In genomic region chr2:105737980-105738657, GRCh38 we compare ENCODE assay signal across 16 cellular contexts. TPM values are rescaled to one million over a fixed set of nuclear protein-coding genes. Genes with fewer than 3 reads are reported as not detected.
A peak's percentile ranks its signal among the peaks of the same experiment; 100 is the strongest.
DNase-seq lines count a peak whose midpoint lies in the region; ATAC-seq and TF ChIP-seq lines count a peak whose summit lies in the region.
"Had no signal": no experiment of that assay in that cellular context is flagged by ENCODE, and none has a peak within 500 bp of the region (broad histone marks: within the 10 kb centered on the region; RNA-seq: fewer than 3 reads in every experiment).

No MANE protein-coding gene starts in this region.

- POLR2A ChIA-PET in activated CD4-positive, alpha-beta memory T cell treated with anti-CD3 and anti-CD28 coated beads for 36 hours (lab: Charles Lee) = interaction anchor here (0.6 to 1.9 kb wide), 4 partner anchors 9 to 51 kb away, joined by 3 to 5 read pairs (median 4); no protein-coding TSS in a partner anchor
- POLR2A ChIA-PET in PC-9 (lab: Charles Lee; ENCODE audit: unreplicated experiment) = interaction anchor here (0.7 kb wide), 1 partner anchor 116 kb away, joined by 4 read pairs; no protein-coding TSS in a partner anchor

- no peaks in the 10 kb centered on the region for H3K27me3 ChIP-seq in BLaER1
- H3K27me3 ChIP-seq in endodermal cell (ENCODE audit: control insufficient read depth, insufficient read depth, low read length, poor library complexity, severe bottlenecking) = no peaks in the 10 kb centered on the region
- H3K27me3 ChIP-seq in PC-9 (ENCODE audit: insufficient read depth, low read depth) = peaks cover 9% of the 10 kb centered on the region; the same call in 1 of the 2 replicates
- H3K27me3 ChIP-seq: esophagus muscularis mucosa, hepatocyte, upper lobe of right lung had no signal

- H3K9ac ChIP-seq in BLaER1 (no peak overlapping the region), endodermal cell (ENCODE audit: extremely low read depth, low read length, poor library complexity, severe bottlenecking) (no peak overlapping the region)

- ATAC-seq in HG03439 (IDR thresholded peaks at IDR 0.05; ENCODE audit: unreplicated experiment) = no peak
- ATAC-seq: left lobe of liver, upper lobe of right lung had no signal

- H3K4me1 Mint-ChIP-seq in activated CD4-positive, alpha-beta memory T cell treated with anti-CD3 and anti-CD28 coated beads for 36 hours (ENCODE audit: low read depth) = peaks cover 90% of the 10 kb centered on the region
- no peaks in the 10 kb centered on the region for H3K4me1 Mint-ChIP-seq in endodermal cell

- no peaks in the 10 kb centered on the region for H3K36me3 Mint-ChIP-seq in activated CD4-positive, alpha-beta memory T cell treated with anti-CD3 and anti-CD28 coated beads for 36 hours
- no peaks in the 10 kb centered on the region for H3K36me3 Mint-ChIP-seq in endodermal cell (ENCODE audit: low read depth)

- TF ChIP-seq CTCF in endodermal cell (conservative IDR thresholded peaks at IDR 0.05) (no peak), PC-9 (conservative IDR thresholded peaks at IDR 0.05) (no peak)

- H3K9me3 Mint-ChIP-seq in activated CD4-positive, alpha-beta memory T cell treated with anti-CD3 and anti-CD28 coated beads for 36 hours = no peaks in the 10 kb centered on the region
- H3K9me3 Mint-ChIP-seq in endodermal cell = no peaks in the 10 kb centered on the region
- H3K9me3 Mint-ChIP-seq: nephron had no signal

- H3K27ac ChIP-seq in BLaER1 (no peak overlapping the region), endodermal cell (ENCODE audit: low read depth, low read length) (no peak overlapping the region), PC-9 (no peak overlapping the region)
- H3K27ac ChIP-seq: esophagus muscularis mucosa, hepatocyte, upper lobe of right lung had no signal

- DNase-seq in EH (ENCODE audit: low read depth) = peak; percentile 26
- peak; percentile 55 for DNase-seq in activated CD4-positive, alpha-beta memory T cell treated with anti-CD3 and anti-CD28 coated beads for 36 hours
- peak; percentile 7 for DNase-seq in endodermal cell
- no peak for DNase-seq in NCI-H748 (lab: John Stamatoyannopoulos, UW; ENCODE audit: unreplicated experiment)
- no peak for DNase-seq in H4 (ENCODE audit: low spot score)
- no peak for DNase-seq in PC-9
- DNase-seq: GDM1, NCI-H1048, retina, upper lobe of right lung had no signal

- peak overlapping the region; percentile 64 for H3K4me3 Mint-ChIP-seq in activated CD4-positive, alpha-beta memory T cell treated with anti-CD3 and anti-CD28 coated beads for 36 hours
- no peak overlapping the region for H3K4me3 Mint-ChIP-seq in endodermal cell
- H3K4me3 Mint-ChIP-seq: nephron had no signal

- no TSS peak for BruUV-seq in PC-9 (replicated peaks; lab: Mats Ljungman, UMichigan)

- no peaks in the 10 kb centered on the region for H3K9me2 ChIP-seq in PC-9 (ENCODE audit: insufficient read depth)

- H3K27me3 Mint-ChIP-seq in activated CD4-positive, alpha-beta memory T cell treated with anti-CD3 and anti-CD28 coated beads for 36 hours = no peaks in the 10 kb centered on the region
- H3K27me3 Mint-ChIP-seq in endodermal cell (ENCODE audit: insufficient read depth) = peaks cover 25% of the 10 kb centered on the region

- H3K36me3 ChIP-seq in BLaER1 (no peaks in the 10 kb centered on the region), endodermal cell (ENCODE audit: control insufficient read depth, insufficient read depth, low read length) (no peaks in the 10 kb centered on the region), PC-9 (ENCODE audit: low read depth) (no peaks in the 10 kb centered on the region)
- H3K36me3 ChIP-seq: esophagus muscularis mucosa, upper lobe of right lung had no signal

- H2AFZ ChIP-seq in PC-9 = no peak overlapping the region
- H2AFZ ChIP-seq: hepatocyte had no signal

- no peaks in the 10 kb centered on the region for H3F3A ChIP-seq in PC-9 (ENCODE audit: insufficient read depth, low read depth)

- peaks cover 52% of the 10 kb centered on the region for H3K4me1 ChIP-seq in BLaER1
- no peaks in the 10 kb centered on the region for H3K4me1 ChIP-seq in endodermal cell (ENCODE audit: control insufficient read depth, insufficient read depth, low read length)
- no peaks in the 10 kb centered on the region for H3K4me1 ChIP-seq in PC-9 (replicated peaks; ENCODE audit: insufficient read depth)

- H3K4me2 ChIP-seq in BLaER1 (peak overlapping the region; percentile 51), PC-9 (no peak overlapping the region)
- H3K4me2 ChIP-seq: hepatocyte had no signal

- H3K9me3 ChIP-seq in BLaER1 (peaks cover 11% of the 10 kb centered on the region), endodermal cell (ENCODE audit: control insufficient read depth, low read length) (peaks cover 6% of the 10 kb centered on the region), PC-9 (ENCODE audit: insufficient read depth, low read depth) (no peaks in the 10 kb centered on the region)
- H3K9me3 ChIP-seq: esophagus muscularis mucosa, upper lobe of right lung had no signal

- intact Hi-C loops in activated CD4-positive, alpha-beta memory T cell treated with anti-CD3 and anti-CD28 coated beads for 36 hours (cut with micrococcal nuclease) = loop anchor here (1.0 kb wide), 3 partner anchors 8 to 162 kb away; no protein-coding TSS in a partner anchor
- intact Hi-C loops in PC-9 (cut with micrococcal nuclease; ENCODE audit: unreplicated experiment) = no loop called here

- H3K4me3 ChIP-seq in BLaER1 (no peak overlapping the region), endodermal cell (ENCODE audit: low read length) (no peak overlapping the region), PC-9 (no peak overlapping the region)
- H3K4me3 ChIP-seq: esophagus muscularis mucosa, hepatocyte, upper lobe of right lung had no signal

- CTCF ChIA-PET in activated CD4-positive, alpha-beta memory T cell treated with anti-CD3 and anti-CD28 coated beads for 36 hours (lab: Charles Lee) = interaction anchor here (0.7 to 1.0 kb wide), 3 partner anchors 11 to 214 kb away, joined by 3 to 4 read pairs (median 3); no protein-coding TSS in a partner anchor
- CTCF ChIA-PET in PC-9 (lab: Charles Lee) = interaction anchor here (0.5 kb wide), 1 partner anchor 814 kb away, joined by 3 read pairs; no protein-coding TSS in a partner anchor

- peak overlapping the region; percentile 96 for H3K27ac Mint-ChIP-seq in activated CD4-positive, alpha-beta memory T cell treated with anti-CD3 and anti-CD28 coated beads for 36 hours
- H3K27ac Mint-ChIP-seq in endodermal cell = no peak overlapping the region
- H3K27ac Mint-ChIP-seq: nephron had no signal

- H4K20me1 ChIP-seq in BLaER1 (no peaks in the 10 kb centered on the region), PC-9 (ENCODE audit: insufficient read depth) (no peaks in the 10 kb centered on the region)

- no peaks in the 10 kb centered on the region for H3K79me2 ChIP-seq in PC-9 (ENCODE audit: low read depth)
- H3K79me2 ChIP-seq: hepatocyte had no signal

- WGBS in endodermal cell (ENCODE audit: insufficient coverage in 1 of 2, insufficient read length in 1 of 2), 2 experiments = 92 to 100% methylated on average over 2 to 6 of the region's 6 CpGs

RNA-seq across cellular contexts. Expression of gene NCK2, which starts 6.6 kb away (rescaled TPM):
- 10 to 100 TPM; 81.8 to 85.8 TPM for total RNA-seq in activated CD4-positive, alpha-beta memory T cell treated with anti-CD3 and anti-CD28 coated beads for 36 hours
- 10 to 100 TPM; 58.9 to 63.8 TPM for total RNA-seq in endodermal cell
- polyA plus RNA-seq in endodermal cell (2013, experiment 1 of 2) = 58.3 TPM
- 54.9 TPM for polyA plus RNA-seq in endodermal cell (2013, experiment 2 of 2)
- 14.7 and 17.6 TPM in 2 replicates for total RNA-seq in H4 (2014; rRNA removed; shearing (Covaris generic))
- 26.0 and 30.8 TPM in 2 replicates for total RNA-seq in PC-9 (2021)

Comparison
In these comparisons a context has a peak if more than half of its experiments do, and no peak if none do; other contexts are left out.
1. DNase-seq: peak in EH (single experiment), activated CD4-positive, alpha-beta memory T cell treated with anti-CD3 and anti-CD28 coated beads for 36 hours (single experiment) and endodermal cell (single experiment); none in NCI-H748 (single experiment), H4 (single experiment) and PC-9 (0 of 2).